10 cellular contexts compared by ENCODE assay signal in the genomic region with DNA sequence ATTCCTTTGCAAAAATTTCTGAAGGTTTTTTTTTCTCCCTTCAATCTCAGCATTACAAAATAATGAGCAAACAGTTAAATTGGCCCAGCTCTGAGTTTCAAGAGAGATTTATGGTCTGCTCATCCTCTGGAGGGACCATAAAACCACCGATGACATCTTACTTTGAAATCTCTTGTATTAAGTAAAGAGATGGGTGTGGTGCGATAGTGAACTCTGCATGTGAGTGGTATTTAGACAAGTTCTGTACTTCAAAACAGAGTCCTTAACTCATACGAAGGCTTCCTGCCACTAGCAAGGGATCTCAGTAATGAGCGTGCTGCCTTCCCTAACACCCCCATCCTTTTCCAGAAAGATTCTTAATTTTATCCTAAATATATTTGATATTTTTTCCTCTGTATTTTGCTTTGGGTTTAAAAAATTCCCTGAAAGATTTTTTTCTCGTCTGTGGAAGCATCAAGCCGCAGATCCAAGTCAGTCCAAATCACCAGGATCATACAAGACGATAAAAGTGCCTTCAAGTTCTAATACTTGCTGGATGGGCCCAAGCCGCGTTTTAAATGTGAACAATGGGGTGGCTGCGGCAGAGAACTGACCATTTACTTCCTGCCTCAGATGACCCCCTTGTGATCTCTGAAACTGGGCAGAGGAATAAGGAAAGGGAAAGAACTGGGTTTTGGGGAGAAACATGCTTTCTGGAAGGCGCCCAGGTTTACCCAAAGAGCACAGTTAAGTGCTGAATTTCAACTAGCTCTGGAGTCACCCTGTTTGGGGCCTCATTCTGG. TPM values are rescaled to one million over a fixed set of nuclear protein-coding genes. Genes with fewer than 3 reads are reported as not detected.
DNase-seq lines count a peak whose midpoint lies in the region; ATAC-seq and TF ChIP-seq lines count a peak whose summit lies in the region.
"Had no signal": no experiment of that assay in that cellular context is flagged by ENCODE, and none has a peak within 500 bp of the region (broad histone marks: within the 10 kb centered on the region; RNA-seq: fewer than 3 reads in every experiment).

No MANE protein-coding gene starts in this region.

- H3K4me1 Mint-ChIP-seq in activated naive CD4-positive, alpha-beta T cell treated with anti-CD3 and anti-CD28 coated beads for 36 hours (ENCODE audit: low read depth) = peaks cover 14% of the 10 kb centered on the region

- no peaks in the 10 kb centered on the region for H3K36me3 Mint-ChIP-seq in activated naive CD4-positive, alpha-beta T cell treated with anti-CD3 and anti-CD28 coated beads for 36 hours (ENCODE audit: low read depth)
- H3K36me3 Mint-ChIP-seq in activated naive CD4-positive, alpha-beta T cell treated with anti-CD3 and anti-CD28 coated beads, Interleukin-2, amount 50 U/mL, for 72 hours = peaks cover 0 to 13% of the 10 kb centered on the region in 2 donors

- no peaks in the 10 kb centered on the region for H3K36me3 ChIP-seq in colonic mucosa
- no peaks in the 10 kb centered on the region for H3K36me3 ChIP-seq in mesodermal cell (ENCODE audit: control insufficient read depth, insufficient read depth, low read length)
- H3K36me3 ChIP-seq in tibial artery = no peaks in the 10 kb centered on the region
- H3K36me3 ChIP-seq: SJSA1 had no signal

- peaks cover 22% of the 10 kb centered on the region for H3K27me3 ChIP-seq in colonic mucosa
- peaks cover 0 to 37% of the 10 kb centered on the region in 2 donors for H3K27me3 ChIP-seq in tibial artery

- peak overlapping the region; percentile 29 to 54 for H3K9ac ChIP-seq in colonic mucosa (ENCODE audit: low read depth in 2 of 2, low read length in 2 of 2)

- intact Hi-C loops in activated naive CD4-positive, alpha-beta T cell treated with anti-CD3 and anti-CD28 coated beads for 36 hours (cut with micrococcal nuclease) = no loop called here
- intact Hi-C loops in colonic mucosa (cut with DNase I) = no loop called here
- intact Hi-C loops in tibial artery (cut with DNase I; ENCODE audit: low total_unique reads) = no loop called here

- H3K9me3 Mint-ChIP-seq in activated naive CD4-positive, alpha-beta T cell treated with anti-CD3 and anti-CD28 coated beads for 36 hours = no peaks in the 10 kb centered on the region
- no peaks in the 10 kb centered on the region for H3K9me3 Mint-ChIP-seq in activated naive CD4-positive, alpha-beta T cell treated with anti-CD3 and anti-CD28 coated beads, Interleukin-2, amount 50 U/mL, for 72 hours

- H3K4me1 ChIP-seq in colonic mucosa (no peaks in the 10 kb centered on the region), mesodermal cell (ENCODE audit: control insufficient read depth, insufficient read depth, low read length, poor library complexity, severe bottlenecking) (peaks cover 9% of the 10 kb centered on the region), tibial artery (peaks cover 0 to 24% (median 15%) of the 10 kb centered on the region in 4 donors)

- H3K9me3 ChIP-seq in colonic mucosa = no peaks in the 10 kb centered on the region
- H3K9me3 ChIP-seq in mesodermal cell (ENCODE audit: control insufficient read depth, low read length) = no peaks in the 10 kb centered on the region
- H3K9me3 ChIP-seq in tibial artery = no peaks in the 10 kb centered on the region

- H3K27ac ChIP-seq in colonic mucosa (peak overlapping the region; percentile 48), mesodermal cell (ENCODE audit: low read depth, low read length, severe bottlenecking) (no peak overlapping the region), tibial artery (no peak overlapping the region)
- H3K27ac ChIP-seq: SJSA1 had no signal

- no peak for DNase-seq in activated naive CD4-positive, alpha-beta T cell treated with anti-CD3 and anti-CD28 coated beads for 36 hours
- DNase-seq in activated naive CD4-positive, alpha-beta T cell treated with anti-CD3 and anti-CD28 coated beads, Interleukin-2, amount 50 U/mL, for 72 hours (ENCODE audit: low spot score in 2 of 2) = no peak
- DNase-seq in colonic mucosa (no peak), tibial artery (no peak), SKM-1 treated with dmso at 0.1 percent for 144 hours (lab: John Stamatoyannopoulos, UW; ENCODE audit: unreplicated experiment) (no peak), mucosa of gallbladder (ENCODE audit: low spot score) (no peak)
- DNase-seq in stimulated activated CD4-positive, alpha-beta T cell treated with anti-CD3 and anti-CD28 coated beads, Interleukin-15, amount 100 ng/mL, for 24 hours = no peak
- DNase-seq: KG1 had no signal

- TF ChIP-seq CTCF in colonic mucosa (IDR thresholded peaks at IDR 0.05) (no peak), tibial artery (IDR thresholded peaks at IDR 0.05) (no peak)

- no peak overlapping the region for H3K27ac Mint-ChIP-seq in activated naive CD4-positive, alpha-beta T cell treated with anti-CD3 and anti-CD28 coated beads for 36 hours
- H3K27ac Mint-ChIP-seq in activated naive CD4-positive, alpha-beta T cell treated with anti-CD3 and anti-CD28 coated beads, Interleukin-2, amount 50 U/mL, for 72 hours = no peak overlapping the region

- WGBS in mesodermal cell (ENCODE audit: insufficient coverage in 2 of 2), 2 experiments = 47 to 59% methylated on average over 8 of the region's 11 CpGs

- peak overlapping the region; percentile 35 for H3K4me3 Mint-ChIP-seq in activated naive CD4-positive, alpha-beta T cell treated with anti-CD3 and anti-CD28 coated beads for 36 hours

- H3K4me3 ChIP-seq in colonic mucosa = peak overlapping the region; percentile 36
- peak overlapping the region; percentile 56 for H3K4me3 ChIP-seq in mesodermal cell (ENCODE audit: extremely low read depth, insufficient read depth, low read length, poor library complexity, severe bottlenecking)
- peak overlapping the region; percentile 39 to 54 for H3K4me3 ChIP-seq in tibial artery
- H3K4me3 ChIP-seq: SJSA1 had no signal

- ATAC-seq in activated naive CD4-positive, alpha-beta T cell treated with anti-CD3 and anti-CD28 coated beads, Interleukin-2, amount 50 U/mL, for 72 hours = no peak

- peaks cover 63% of the 10 kb centered on the region for H3K27me3 Mint-ChIP-seq in activated naive CD4-positive, alpha-beta T cell treated with anti-CD3 and anti-CD28 coated beads for 36 hours (ENCODE audit: low read depth)

- CTCF ChIA-PET in activated naive CD4-positive, alpha-beta T cell treated with anti-CD3 and anti-CD28 coated beads for 36 hours (lab: Charles Lee) = no interaction called here

RNA-seq across cellular contexts. Expression of a gene that starts 1.9 kb away (rescaled TPM):
- total RNA-seq in activated naive CD4-positive, alpha-beta T cell treated with anti-CD3 and anti-CD28 coated beads for 36 hours = not detected
- not detected for total RNA-seq in activated naive CD4-positive, alpha-beta T cell treated with anti-CD3 and anti-CD28 coated beads, Interleukin-2, amount 50 U/mL, for 72 hours
- total RNA-seq in colonic mucosa (1 to 10 TPM in 1 of 2 donors, under 1 TPM in 1; 0.72 to 4.1 TPM), mucosa of gallbladder (7.4 TPM)
- polyA plus RNA-seq in mesodermal cell (2013, experiment 1 of 2) = 1.8 TPM
- polyA plus RNA-seq in mesodermal cell (2013, experiment 2 of 2) = 1.4 TPM
- total RNA-seq: SJSA1 had no signal
